In genomic region chr15:92596623-92597022, GRCh38 we compare ENCODE assay signal across 1 cellular context.
TF ChIP-seq lines count a peak whose summit lies in the region.

No MANE protein-coding gene starts in this region.

TF ChIP-seq in H1, 55 proteins besides CTCF, POLR2A, EP300 and RAD21 (continued from another document):
- TF ChIP-seq CTBP2 (IDR thresholded peaks at IDR 0.05; ENCODE audit: borderline replicate concordance, insufficient read depth, insufficient read length, low read length): no peak
- no peak for TF ChIP-seq GTF2F1 (IDR thresholded peaks at IDR 0.05; ENCODE audit: borderline replicate concordance, low read depth, low read length)
- no peak for TF ChIP-seq JUND (IDR thresholded peaks at IDR 0.05; ENCODE audit: low read length)
- no peak for TF ChIP-seq NANOG (IDR thresholded peaks at IDR 0.05; ENCODE audit: insufficient read depth, low read depth, low read length, poor library complexity, severe bottlenecking)
- no peak for TF ChIP-seq SP4 (IDR thresholded peaks at IDR 0.05; ENCODE audit: low read length)
